Comparison of ENCODE assay signal across 10 cellular contexts in genomic region chr4:48247142-48247877, GRCh38.
DNase-seq lines count a peak whose midpoint lies in the region; ATAC-seq lines count a peak whose summit lies in the region.
"Had no signal": no experiment of that assay in that cellular context is flagged by ENCODE, and none has a peak within 500 bp of the region (broad histone marks: within the 10 kb centered on the region; RNA-seq: fewer than 3 reads in every experiment).

No MANE protein-coding gene starts in this region.

- ATAC-seq in GM21447 (IDR thresholded peaks at IDR 0.05; ENCODE audit: unreplicated experiment) (peak; percentile 65), HG03439 (IDR thresholded peaks at IDR 0.05; ENCODE audit: unreplicated experiment) (peak; percentile 62)

- DNase-seq in CD1c-positive myeloid dendritic cell (ENCODE audit: extremely low spot score): peak; percentile 30
- peak; percentile 17 for DNase-seq in amniotic epithelial cell (ENCODE audit: low read depth)
- no peak for DNase-seq in nucleus accumbens (lab: John Stamatoyannopoulos, UW)
- DNase-seq in NCI-H69 (lab: John Stamatoyannopoulos, UW): no peak
- no peak for DNase-seq in GM03348 (ENCODE audit: low spot score)
- no peak for DNase-seq in NCI-H2029 (lab: John Stamatoyannopoulos, UW)
- DNase-seq: CD4-positive, alpha-beta T cell; nephron progenitor cell had no signal

Comparison
In these comparisons a context has a peak if more than half of its experiments do, and no peak if none do; other contexts are left out.
1. DNase-seq: peak in CD1c-positive myeloid dendritic cell (single experiment) and amniotic epithelial cell (single experiment); none in nucleus accumbens (0 of 56), NCI-H69 (single experiment), GM03348 (single experiment) and NCI-H2029 (single experiment).